Comparison of ENCODE assay signal across 15 cellular contexts in genomic region chr11:119509277-119509841, GRCh38.
DNase-seq lines count a peak whose midpoint lies in the region; ATAC-seq, FAIRE-seq and TF ChIP-seq lines count a peak whose summit lies in the region.
"Had no signal": no experiment of that assay in that cellular context is flagged by ENCODE, and none has a peak within 500 bp of the region (broad histone marks: within the 10 kb centered on the region; RNA-seq: fewer than 3 reads in every experiment).

No MANE protein-coding gene starts in this region.

- H2AK5ac ChIP-seq in mesenchymal stem cell (ENCODE audit: low read length, severe bottlenecking): no peak overlapping the region

- H3K36me3 ChIP-seq in ACC112 (ENCODE audit: insufficient read depth, low read length): no peaks in the 10 kb centered on the region
- H3K36me3 ChIP-seq in astrocyte (ENCODE audit: insufficient read depth, low read length): no peaks in the 10 kb centered on the region
- H3K36me3 ChIP-seq in mesenchymal stem cell (ENCODE audit: control insufficient read depth in 1 of 2, insufficient read depth in 2 of 2, low read depth in 1 of 2, low read length in 2 of 2): no peaks in the 10 kb centered on the region
- H3K36me3 ChIP-seq: spleen had no signal

- no peaks in the 10 kb centered on the region for H4K20me1 ChIP-seq in astrocyte (ENCODE audit: insufficient read depth, low read length)

- H3K79me1 ChIP-seq in mesenchymal stem cell (replicated peaks; ENCODE audit: low read length, poor library complexity, severe bottlenecking): no peaks in the 10 kb centered on the region

- no peaks in the 10 kb centered on the region for H3K79me2 ChIP-seq in ACC112 (ENCODE audit: control insufficient read depth, insufficient read depth, low read length, unreplicated experiment)
- H3K79me2 ChIP-seq in astrocyte (ENCODE audit: insufficient read depth, low read length): no peaks in the 10 kb centered on the region

- H2BK12ac ChIP-seq in mesenchymal stem cell (ENCODE audit: low read length in 2 of 2): no peak overlapping the region

- no peak for FAIRE-seq in astrocyte (lab: Jason Lieb, UNC)

- WGBS in mesenchymal stem cell: 67% methylated on average over 4 of the region's 4 CpGs

- H3K9me3 ChIP-seq in astrocyte (ENCODE audit: insufficient read depth, low read depth, low read length) (peaks cover 2% of the 10 kb centered on the region), mesenchymal stem cell (ENCODE audit: control insufficient read depth, low read length) (no peaks in the 10 kb centered on the region)
- H3K9me3 ChIP-seq: SK-N-SH, spleen had no signal

- peaks cover 25% of the 10 kb centered on the region for H3K27me3 Mint-ChIP-seq in astrocyte (ENCODE audit: low read depth, unreplicated experiment)

- H3K4me3 ChIP-seq in ACC112 (ENCODE audit: low read depth, low read length): no peak overlapping the region
- no peak overlapping the region for H3K4me3 ChIP-seq in astrocyte (ENCODE audit: insufficient read depth, low read depth, low read length)
- H3K4me3 ChIP-seq in mesenchymal stem cell (ENCODE audit: insufficient read depth in 1 of 2, low read depth in 1 of 2, low read length in 2 of 2): peak overlapping the region in 1 of 2 experiments; percentile 28
- H3K4me3 ChIP-seq: spleen had no signal

- no peak overlapping the region for H3K18ac ChIP-seq in mesenchymal stem cell (ENCODE audit: low read depth in 1 of 2, low read length in 2 of 2)

- no peak for TF ChIP-seq CTCF in astrocyte (IDR thresholded peaks at IDR 0.05; ENCODE audit: insufficient read depth, low read depth, low read length)

- peaks cover 2% of the 10 kb centered on the region for H3K36me3 Mint-ChIP-seq in astrocyte (ENCODE audit: low read depth, unreplicated experiment)
- H3K36me3 Mint-ChIP-seq: immature natural killer cell had no signal

- H3K27me3 ChIP-seq in ACC112 (ENCODE audit: insufficient read depth, low read length) (peaks cover 19% of the 10 kb centered on the region), astrocyte (ENCODE audit: insufficient read depth, low read length) (peaks cover 18% of the 10 kb centered on the region), mesenchymal stem cell (ENCODE audit: control insufficient read depth in 1 of 2, insufficient read depth in 1 of 2, low read length in 2 of 2) (peaks cover 9 to 37% of the 10 kb centered on the region in 2 experiments)

- no peak overlapping the region for H2BK15ac ChIP-seq in mesenchymal stem cell (ENCODE audit: low read depth, poor library complexity, severe bottlenecking)

- peaks cover 3% of the 10 kb centered on the region for H3K9me3 Mint-ChIP-seq in astrocyte (ENCODE audit: unreplicated experiment)
- H3K9me3 Mint-ChIP-seq: activated T-cell treated with anti-CD3 and anti-CD28 coated beads, Interleukin-2, amount 50 U/mL, for 4 hours; immature natural killer cell had no signal

- H2BK120ac ChIP-seq in mesenchymal stem cell (ENCODE audit: low read depth, low read length): no peak overlapping the region

- peak; percentile 56 for DNase-seq in HCEC 1CT
- DNase-seq in astrocyte (ENCODE audit: low read depth): peak; percentile 68
- DNase-seq in mesenchymal stem cell: no peak
- no peak for DNase-seq in OCI-M2 (lab: John Stamatoyannopoulos, UW; ENCODE audit: unreplicated experiment)
- DNase-seq in NCI-H1930 (lab: John Stamatoyannopoulos, UW): no peak
- DNase-seq: activated T-cell treated with anti-CD3 and anti-CD28 coated beads, Interleukin-2, amount 50 U/mL, for 4 hours; central memory CD4-positive, alpha-beta T cell; immature natural killer cell; NCI-H1436 treated with DMSO at 0.1 percent for 48 hours; SK-N-SH; spleen had no signal

- peak overlapping the region; percentile 36 for H3K27ac Mint-ChIP-seq in astrocyte (ENCODE audit: unreplicated experiment)
- H3K27ac Mint-ChIP-seq: immature natural killer cell had no signal

- no peak overlapping the region for H2BK5ac ChIP-seq in mesenchymal stem cell (ENCODE audit: low read depth, low read length, poor library complexity, severe bottlenecking)

- H3K4ac ChIP-seq in mesenchymal stem cell (ENCODE audit: low read depth in 1 of 2, low read length in 2 of 2): no peak overlapping the region

- no peak overlapping the region for H4K91ac ChIP-seq in mesenchymal stem cell (ENCODE audit: low read length)

- H2AFZ ChIP-seq in ACC112 (ENCODE audit: low read length, unreplicated experiment) (no peak overlapping the region), astrocyte (ENCODE audit: low read depth, low read length) (no peak overlapping the region), mesenchymal stem cell (ENCODE audit: low read depth, low read length) (no peak overlapping the region)

- no peak for ATAC-seq in HG03442 (IDR thresholded peaks at IDR 0.05; ENCODE audit: unreplicated experiment)
- ATAC-seq in activated CD4-positive, CD25-positive, alpha-beta regulatory T cell treated with anti-CD3 and anti-CD28 coated beads, Interleukin-2, amount 50 U/mL, for 24 hours: no peak

- no peak overlapping the region for H4K8ac ChIP-seq in mesenchymal stem cell (ENCODE audit: low read length)

- H3K4me3 Mint-ChIP-seq in astrocyte (ENCODE audit: unreplicated experiment): no peak overlapping the region
- H3K4me3 Mint-ChIP-seq: activated T-cell treated with anti-CD3 and anti-CD28 coated beads, Interleukin-2, amount 50 U/mL, for 4 hours; immature natural killer cell had no signal

- no peak overlapping the region for H3K14ac ChIP-seq in mesenchymal stem cell (ENCODE audit: low read length in 2 of 2)

- H3K4me2 ChIP-seq in astrocyte (ENCODE audit: low read length): peak overlapping the region; percentile 54
- H3K4me2 ChIP-seq in mesenchymal stem cell (ENCODE audit: low read length, poor library complexity, severe bottlenecking): no peak overlapping the region
- H3K4me2 ChIP-seq: SK-N-SH had no signal

- no peak overlapping the region for H3K23ac ChIP-seq in mesenchymal stem cell (ENCODE audit: low read length in 2 of 2)

- H3K4me1 ChIP-seq in ACC112 (ENCODE audit: control insufficient read depth, insufficient read depth, low read length, unreplicated experiment): peaks cover 20% of the 10 kb centered on the region
- peaks cover 8% of the 10 kb centered on the region for H3K4me1 ChIP-seq in astrocyte (ENCODE audit: insufficient read depth, low read length)
- no peaks in the 10 kb centered on the region for H3K4me1 ChIP-seq in mesenchymal stem cell (ENCODE audit: control insufficient read depth, insufficient read depth, low read depth, low read length)

- H3K4me1 Mint-ChIP-seq in astrocyte (ENCODE audit: low read depth, unreplicated experiment): peaks cover 8% of the 10 kb centered on the region
- H3K4me1 Mint-ChIP-seq: immature natural killer cell had no signal

- H3K9ac ChIP-seq in astrocyte (ENCODE audit: low read length): no peak overlapping the region
- peak overlapping the region; percentile 68 for H3K9ac ChIP-seq in mesenchymal stem cell (ENCODE audit: low read length)
- H3K9ac ChIP-seq: SK-N-SH had no signal

- H3K27ac ChIP-seq in ACC112 (ENCODE audit: low read depth, low read length) (peak overlapping the region; percentile 74), astrocyte (ENCODE audit: low read depth, low read length) (peak overlapping the region; percentile 23), mesenchymal stem cell (ENCODE audit: low read length, poor library complexity, severe bottlenecking) (no peak overlapping the region)
- H3K27ac ChIP-seq: C4-2B, spleen had no signal

Comparison
In these comparisons a context has a peak if more than half of its experiments do, and no peak if none do; other contexts are left out.
1. DNase-seq: peak in HCEC 1CT (single experiment) and astrocyte (single experiment); none in mesenchymal stem cell (single experiment), OCI-M2 (single experiment) and NCI-H1930 (0 of 2).